20 cellular contexts compared by ENCODE assay signal in genomic region chr12:131151558-131152345, GRCh38.
DNase-seq lines count a peak whose midpoint lies in the region; ATAC-seq and TF ChIP-seq lines count a peak whose summit lies in the region.
"Had no signal": no experiment of that assay in that cellular context is flagged by ENCODE, and none has a peak within 500 bp of the region (broad histone marks: within the 10 kb centered on the region; RNA-seq: fewer than 3 reads in every experiment).

No MANE protein-coding gene starts in this region.

- peak; percentile 7 for DNase-seq in activated CD4-positive, alpha-beta memory T cell treated with anti-CD3 and anti-CD28 coated beads, Interleukin-2, amount 10 ng/mL, durations not matched to agents 7 days and 5 days
- DNase-seq in activated CD4-positive, alpha-beta memory T cell treated with anti-CD3 and anti-CD28 coated beads for 36 hours, result no peak
- DNase-seq in Right ventricle myocardium inferior (ENCODE audit: missing footprints) (no peak), left ventricle myocardium inferior (no peak), right cardiac atrium (peak in 2 of 3 donors; percentile 21 to 70), sigmoid colon (peak; percentile 64), occipital lobe (lab: John Stamatoyannopoulos, UW) (no peak)
- DNase-seq: Caco-2; CD4-positive, CD25-positive, alpha-beta regulatory T cell; DMS153; DND-41; H9 had no signal

- WGBS in right cardiac atrium, result 79% methylated on average over 8 of the region's 8 CpGs
- WGBS in sigmoid colon, 2 donors, result 84 to 92% methylated on average over 8 of the region's 8 CpGs

- H3K27ac ChIP-seq in left ventricle myocardium inferior (replicated peaks) (no peak overlapping the region), right cardiac atrium (ENCODE audit: low read length) (no peak overlapping the region), sigmoid colon (no peak overlapping the region)
- H3K27ac ChIP-seq: 22Rv1, BLaER1, C4-2B had no signal

- TF ChIP-seq EP300 in sigmoid colon (IDR thresholded peaks at IDR 0.05), result no peak

- POLR2A ChIA-PET in activated CD4-positive, alpha-beta memory T cell treated with anti-CD3 and anti-CD28 coated beads, Interleukin-2, amount 10 ng/mL, durations not matched to agents 7 days and 5 days (lab: Charles Lee), result no interaction called here
- POLR2A ChIA-PET in activated CD4-positive, alpha-beta memory T cell treated with anti-CD3 and anti-CD28 coated beads for 36 hours (lab: Charles Lee), result no interaction called here

- no peak overlapping the region for H3K27ac Mint-ChIP-seq in activated CD4-positive, alpha-beta memory T cell treated with anti-CD3 and anti-CD28 coated beads, Interleukin-2, amount 10 ng/mL, durations not matched to agents 7 days and 5 days
- no peak overlapping the region for H3K27ac Mint-ChIP-seq in activated CD4-positive, alpha-beta memory T cell treated with anti-CD3 and anti-CD28 coated beads for 36 hours
- H3K27ac Mint-ChIP-seq: B cell; CD8-positive, alpha-beta T cell; GM23338; H9 had no signal

- no peaks in the 10 kb centered on the region for H3K4me1 Mint-ChIP-seq in activated CD4-positive, alpha-beta memory T cell treated with anti-CD3 and anti-CD28 coated beads, Interleukin-2, amount 10 ng/mL, durations not matched to agents 7 days and 5 days
- no peaks in the 10 kb centered on the region for H3K4me1 Mint-ChIP-seq in activated CD4-positive, alpha-beta memory T cell treated with anti-CD3 and anti-CD28 coated beads for 36 hours (ENCODE audit: low read depth)
- H3K4me1 Mint-ChIP-seq: CD4-positive, CD25-positive, alpha-beta regulatory T cell; GM23338; H9 had no signal

- no peak overlapping the region for H3K4me3 Mint-ChIP-seq in activated CD4-positive, alpha-beta memory T cell treated with anti-CD3 and anti-CD28 coated beads, Interleukin-2, amount 10 ng/mL, durations not matched to agents 7 days and 5 days
- no peak overlapping the region for H3K4me3 Mint-ChIP-seq in activated CD4-positive, alpha-beta memory T cell treated with anti-CD3 and anti-CD28 coated beads for 36 hours
- H3K4me3 Mint-ChIP-seq: B cell; CD4-positive, CD25-positive, alpha-beta regulatory T cell; CD8-positive, alpha-beta T cell; GM23338; H9 had no signal

- no peak for TF ChIP-seq POLR2A in sigmoid colon (IDR thresholded peaks at IDR 0.05)

- ATAC-seq in Right ventricle myocardium inferior (peak; percentile 57), right cardiac atrium (peak in 1 of 2 donors; percentile 53), HG03520 (IDR thresholded peaks at IDR 0.05; ENCODE audit: unreplicated experiment) (no peak)
- ATAC-seq: CD8-positive, alpha-beta T cell; GM23338; HCT116 had no signal

- no peaks in the 10 kb centered on the region for H3K36me3 Mint-ChIP-seq in activated CD4-positive, alpha-beta memory T cell treated with anti-CD3 and anti-CD28 coated beads, Interleukin-2, amount 10 ng/mL, durations not matched to agents 7 days and 5 days (ENCODE audit: low read depth)
- H3K36me3 Mint-ChIP-seq in activated CD4-positive, alpha-beta memory T cell treated with anti-CD3 and anti-CD28 coated beads for 36 hours, result no peaks in the 10 kb centered on the region
- H3K36me3 Mint-ChIP-seq: CD4-positive, CD25-positive, alpha-beta regulatory T cell; CD8-positive, alpha-beta T cell had no signal

- intact Hi-C loops in activated CD4-positive, alpha-beta memory T cell treated with anti-CD3 and anti-CD28 coated beads for 36 hours (cut with micrococcal nuclease), result no loop called here
- intact Hi-C loops in Right ventricle myocardium inferior (cut with DNase I), result no loop called here
- intact Hi-C loops in left ventricle myocardium inferior (cut with micrococcal nuclease), result no loop called here
- intact Hi-C loops in right cardiac atrium (cut with DNase I), result no loop called here
- intact Hi-C loops in sigmoid colon (cut with DNase I), result no loop called here

- H3K4me3 ChIP-seq in left ventricle myocardium inferior (no peak overlapping the region), right cardiac atrium (ENCODE audit: low read length) (no peak overlapping the region), sigmoid colon (no peak overlapping the region)
- H3K4me3 ChIP-seq: BLaER1, GM23338 had no signal

- H3K4me1 ChIP-seq in left ventricle myocardium inferior (peaks cover 4% of the 10 kb centered on the region), right cardiac atrium (ENCODE audit: control insufficient read depth, insufficient read depth, low read length) (no peaks in the 10 kb centered on the region), sigmoid colon (no peaks in the 10 kb centered on the region)
- H3K4me1 ChIP-seq: Caco-2 had no signal

- no peaks in the 10 kb centered on the region for H3K9me3 Mint-ChIP-seq in activated CD4-positive, alpha-beta memory T cell treated with anti-CD3 and anti-CD28 coated beads, Interleukin-2, amount 10 ng/mL, durations not matched to agents 7 days and 5 days
- H3K9me3 Mint-ChIP-seq in activated CD4-positive, alpha-beta memory T cell treated with anti-CD3 and anti-CD28 coated beads for 36 hours, result peaks cover 8% of the 10 kb centered on the region
- H3K9me3 Mint-ChIP-seq: CD8-positive, alpha-beta T cell; GM23338 had no signal

- TF ChIP-seq CTCF in left ventricle myocardium inferior (IDR thresholded peaks at IDR 0.05; ENCODE audit: borderline replicate concordance) (no peak), sigmoid colon (IDR thresholded peaks at IDR 0.05) (no peak)

- CTCF ChIA-PET in activated CD4-positive, alpha-beta memory T cell treated with anti-CD3 and anti-CD28 coated beads, Interleukin-2, amount 10 ng/mL, durations not matched to agents 7 days and 5 days (lab: Charles Lee), result no interaction called here
- CTCF ChIA-PET in activated CD4-positive, alpha-beta memory T cell treated with anti-CD3 and anti-CD28 coated beads for 36 hours (lab: Charles Lee), result no interaction called here

- H3K9me3 ChIP-seq in left ventricle myocardium inferior (replicated peaks), result peaks cover 5% of the 10 kb centered on the region
- no peaks in the 10 kb centered on the region for H3K9me3 ChIP-seq in right cardiac atrium (ENCODE audit: control insufficient read depth, low read length)
- no peaks in the 10 kb centered on the region for H3K9me3 ChIP-seq in sigmoid colon
- H3K9me3 ChIP-seq: BLaER1, Caco-2 had no signal

- H3K36me3 ChIP-seq in left ventricle myocardium inferior, result no peaks in the 10 kb centered on the region
- H3K36me3 ChIP-seq in sigmoid colon, result no peaks in the 10 kb centered on the region
- H3K36me3 ChIP-seq: BLaER1 had no signal

- H3K27me3 ChIP-seq in left ventricle myocardium inferior (ENCODE audit: low read depth) (no peaks in the 10 kb centered on the region), right cardiac atrium (ENCODE audit: control insufficient read depth, insufficient read depth) (no peaks in the 10 kb centered on the region), sigmoid colon (no peaks in the 10 kb centered on the region)
- H3K27me3 ChIP-seq: BLaER1 had no signal

- peaks cover 32% of the 10 kb centered on the region for H3K27me3 Mint-ChIP-seq in activated CD4-positive, alpha-beta memory T cell treated with anti-CD3 and anti-CD28 coated beads, Interleukin-2, amount 10 ng/mL, durations not matched to agents 7 days and 5 days
- H3K27me3 Mint-ChIP-seq in activated CD4-positive, alpha-beta memory T cell treated with anti-CD3 and anti-CD28 coated beads for 36 hours, result peaks cover 33% of the 10 kb centered on the region

Comparison
In these comparisons a context has a peak if more than half of its experiments do, and no peak if none do; other contexts are left out.
1. DNase-seq: peak in activated CD4-positive, alpha-beta memory T cell treated with anti-CD3 and anti-CD28 coated beads, Interleukin-2, amount 10 ng/mL, durations not matched to agents 7 days and 5 days (single experiment), right cardiac atrium (2 of 3) and sigmoid colon (single experiment); none in activated CD4-positive, alpha-beta memory T cell treated with anti-CD3 and anti-CD28 coated beads for 36 hours (single experiment), Right ventricle myocardium inferior (single experiment), left ventricle myocardium inferior (single experiment) and occipital lobe (single experiment).